12 cellular contexts compared by ENCODE assay signal in the genomic region with DNA sequence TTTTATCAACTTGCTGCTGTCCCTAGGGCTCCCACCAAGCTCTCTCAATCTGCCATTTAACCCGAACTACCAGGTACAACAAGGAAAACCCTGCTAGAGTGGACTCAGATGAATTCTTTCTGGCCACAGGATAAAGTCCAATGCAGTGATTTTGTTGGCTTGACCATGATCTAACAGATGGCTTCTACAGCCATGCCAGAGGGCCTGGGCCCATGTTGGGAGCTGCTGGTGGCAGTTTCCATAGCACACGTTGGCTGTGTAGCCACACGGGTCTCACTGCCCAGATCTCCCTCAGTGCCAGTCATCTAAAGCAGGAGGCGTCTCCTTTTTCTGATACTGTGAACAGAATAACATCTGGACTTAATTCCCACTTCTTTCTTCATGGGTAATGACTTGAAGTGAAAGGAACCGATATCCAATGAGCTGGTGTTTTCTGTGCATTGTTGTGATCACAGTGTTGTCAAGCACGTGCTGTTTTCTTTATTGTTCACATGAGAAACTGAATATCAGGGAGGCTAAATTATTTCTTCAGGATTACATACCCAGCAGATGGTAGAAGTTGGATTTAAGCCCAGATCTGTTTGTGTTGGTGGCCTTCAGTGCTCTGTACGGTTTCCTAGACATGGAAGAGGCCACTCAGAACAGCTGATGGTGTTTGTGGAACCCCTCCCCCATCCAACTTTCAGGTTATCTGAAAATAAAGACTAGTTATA.
DNase-seq lines count a peak whose midpoint lies in the region; ATAC-seq and TF ChIP-seq lines count a peak whose summit lies in the region.
"Had no signal": no experiment of that assay in that cellular context is flagged by ENCODE, and none has a peak within 500 bp of the region (broad histone marks: within the 10 kb centered on the region; RNA-seq: fewer than 3 reads in every experiment).

No MANE protein-coding gene starts in this region.

- H3K27me3 ChIP-seq in adipocyte (replicated peaks; ENCODE audit: control insufficient read depth, insufficient read depth, low read length) = no peaks in the 10 kb centered on the region

- no peaks in the 10 kb centered on the region for H3K4me1 Mint-ChIP-seq in neural crest cell

- no peaks in the 10 kb centered on the region for H3K4me1 ChIP-seq in adipocyte (ENCODE audit: control insufficient read depth, insufficient read depth, low read length)

- no peaks in the 10 kb centered on the region for H3K9me3 Mint-ChIP-seq in neural crest cell
- H3K9me3 Mint-ChIP-seq: memory B cell, T-cell had no signal

- H3K27me3 Mint-ChIP-seq in neural crest cell (ENCODE audit: low read depth) = no peaks in the 10 kb centered on the region
- H3K27me3 Mint-ChIP-seq: memory B cell had no signal

- no peak overlapping the region for H3K4me3 ChIP-seq in adipocyte (ENCODE audit: low read length)

- H3K9ac ChIP-seq in adipocyte (ENCODE audit: low read length) = no peak overlapping the region

- H3K36me3 ChIP-seq in adipocyte (ENCODE audit: control insufficient read depth, insufficient read depth, low read length, severe bottlenecking) = peaks cover 5% of the 10 kb centered on the region

- H3K9me3 ChIP-seq in adipocyte (ENCODE audit: control insufficient read depth, low read length) = no peaks in the 10 kb centered on the region

- no peak for TF ChIP-seq CTCF in neural crest cell (conservative IDR thresholded peaks at IDR 0.05)

- DNase-seq in DMS53 (lab: John Stamatoyannopoulos, UW) (peak; percentile 24), DMS53 treated with DMSO at 0.1 percent for 48 hours (lab: John Stamatoyannopoulos, UW; ENCODE audit: unreplicated experiment) (no peak), NCI-H2081 treated with DMSO at 0.1 percent for 48 hours (lab: John Stamatoyannopoulos, UW) (peak; percentile 60), adipocyte (ENCODE audit: low read depth) (peak; percentile 17), neural crest cell (ENCODE audit: low read depth, low spot score) (no peak), UCSD-AML1 (lab: John Stamatoyannopoulos, UW; ENCODE audit: unreplicated experiment) (no peak)
- DNase-seq: amygdala, T-cell had no signal

- peaks cover 9% of the 10 kb centered on the region for H3K36me3 Mint-ChIP-seq in neural crest cell (ENCODE audit: low read depth)

- no peak overlapping the region for H3K4me3 Mint-ChIP-seq in neural crest cell
- H3K4me3 Mint-ChIP-seq: memory B cell had no signal

- ATAC-seq in SK-N-SH treated with all-trans-retinoic acid at 6 μM for 48 hours = no peak
- ATAC-seq in GM18502 (IDR thresholded peaks at IDR 0.05; ENCODE audit: poor library complexity, unreplicated experiment) = no peak
- ATAC-seq: HepG2 had no signal

- H3K27ac Mint-ChIP-seq in neural crest cell (ENCODE audit: unreplicated experiment) = peak overlapping the region; percentile 14
- H3K27ac Mint-ChIP-seq: memory B cell, T-cell had no signal

TF ChIP-seq in SK-N-SH treated with all-trans-retinoic acid at 6 μM for 48 hours, 23 proteins besides CTCF, POLR2A, EP300 and RAD21:
- TF ChIP-seq, protein P1, sequence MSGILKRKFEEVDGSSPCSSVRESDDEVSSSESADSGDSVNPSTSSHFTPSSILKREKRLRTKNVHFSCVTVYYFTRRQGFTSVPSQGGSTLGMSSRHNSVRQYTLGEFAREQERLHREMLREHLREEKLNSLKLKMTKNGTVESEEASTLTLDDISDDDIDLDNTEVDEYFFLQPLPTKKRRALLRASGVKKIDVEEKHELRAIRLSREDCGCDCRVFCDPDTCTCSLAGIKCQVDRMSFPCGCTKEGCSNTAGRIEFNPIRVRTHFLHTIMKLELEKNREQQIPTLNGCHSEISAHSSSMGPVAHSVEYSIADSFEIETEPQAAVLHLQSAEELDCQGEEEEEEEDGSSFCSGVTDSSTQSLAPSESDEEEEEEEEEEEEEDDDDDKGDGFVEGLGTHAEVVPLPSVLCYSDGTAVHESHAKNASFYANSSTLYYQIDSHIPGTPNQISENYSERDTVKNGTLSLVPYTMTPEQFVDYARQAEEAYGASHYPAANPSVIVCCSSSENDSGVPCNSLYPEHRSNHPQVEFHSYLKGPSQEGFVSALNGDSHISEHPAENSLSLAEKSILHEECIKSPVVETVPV (CRISPR knock-in tag; IDR thresholded peaks at IDR 0.05) = no peak
- TF ChIP-seq CSDC2 (CRISPR knock-in tag; IDR thresholded peaks at IDR 0.05) = no peak
- TF ChIP-seq PPARA (CRISPR knock-in tag; IDR thresholded peaks at IDR 0.05; ENCODE audit: borderline replicate concordance) = no peak
- TF ChIP-seq ESRRG (CRISPR knock-in tag; IDR thresholded peaks at IDR 0.05) = no peak
- no peak for TF ChIP-seq ZFP3 (CRISPR knock-in tag; IDR thresholded peaks at IDR 0.05)
- no peak for TF ChIP-seq ZNF8 (CRISPR knock-in tag; IDR thresholded peaks at IDR 0.05)

Comparison
In these comparisons a context has a peak if more than half of its experiments do, and no peak if none do; other contexts are left out.
1. DNase-seq: peak in DMS53 (single experiment), NCI-H2081 treated with DMSO at 0.1 percent for 48 hours (single experiment) and adipocyte (single experiment); none in DMS53 treated with DMSO at 0.1 percent for 48 hours (single experiment), neural crest cell (single experiment) and UCSD-AML1 (single experiment).